ENCODE assay signal across 40 cellular contexts in genomic region chr16:54772400-54772799, GRCh38.
"Had no signal": no experiment of that assay in that cellular context is flagged by ENCODE, and none has a peak within 500 bp of the region (broad histone marks: within the 10 kb centered on the region; RNA-seq: fewer than 3 reads in every experiment).

No MANE protein-coding gene starts in this region.

- H3K27me3 ChIP-seq: ascending aorta, body of pancreas, brain microvascular endothelial cell, breast epithelium, cardiac muscle cell had no signal

- H3K27me3 Mint-ChIP-seq: activated naive CD4-positive, alpha-beta T cell treated with anti-CD3 and anti-CD28 coated beads, Interleukin-2, amount 10 ng/mL, durations not matched to agents 7 days and 5 days; activated naive CD4-positive, alpha-beta T cell treated with anti-CD3 and anti-CD28 coated beads, Interleukin-2, amount 50 U/mL, for 24 hours; activated naive CD8-positive, alpha-beta T cell treated with anti-CD3 and anti-CD28 coated beads, Interleukin-2, amount 10 ng/mL, durations not matched to agents 7 days and 5 days; central memory CD8-positive, alpha-beta T cell had no signal

- H3K4me3 ChIP-seq: adrenal gland, ascending aorta, body of pancreas, breast epithelium, cardiac muscle cell had no signal

- H3K4me3 Mint-ChIP-seq: activated naive CD4-positive, alpha-beta T cell treated with anti-CD3 and anti-CD28 coated beads for 36 hours; activated naive CD4-positive, alpha-beta T cell treated with anti-CD3 and anti-CD28 coated beads, Interleukin-2, amount 10 ng/mL, durations not matched to agents 7 days and 5 days; activated naive CD4-positive, alpha-beta T cell treated with anti-CD3 and anti-CD28 coated beads, Interleukin-2, amount 50 U/mL, for 24 hours; activated naive CD8-positive, alpha-beta T cell; activated naive CD8-positive, alpha-beta T cell treated with anti-CD3 and anti-CD28 coated beads for 36 hours; activated naive CD8-positive, alpha-beta T cell treated with anti-CD3 and anti-CD28 coated beads, Interleukin-2, amount 10 ng/mL, durations not matched to agents 7 days and 5 days; activated naive CD8-positive, alpha-beta T cell treated with anti-CD3 and anti-CD28 coated beads, Interleukin-2, amount 50 U/mL, for 24 hours; activated T-cell treated with anti-CD3 and anti-CD28 coated beads, Interleukin-2, amount 50 U/mL, for 24 hours; activated T-cell treated with anti-CD3 and anti-CD28 coated beads, Interleukin-2, amount 50 U/mL, for 4 hours; activated T-cell treated with anti-CD3 and anti-CD28 coated beads, Interleukin-2, amount 50 U/mL, for 72 hours; activated T-helper 1 cell treated with anti-CD3 and anti-CD28 coated beads, Interleukin-12 subunit alpha, Interleukin-12 subunit beta, Interleukin-2, Interleukin-4 antibody, amounts not matched to agents 30 ng/mL and 10 ng/mL and 1 ng/mL, durations not matched to agents 14 hours and 24 hours and 36 hours; activated T-helper 17 cell treated with anti-CD3 and anti-CD28 coated beads, Interleukin-2, amount 50 U/mL, for 72 hours; brain; central memory CD8-positive, alpha-beta T cell had no signal

- ATAC-seq: activated naive CD4-positive, alpha-beta T cell treated with anti-CD3 and anti-CD28 coated beads, Interleukin-2, amount 50 U/mL, for 72 hours; activated naive CD8-positive, alpha-beta T cell treated with anti-CD3 and anti-CD28 coated beads, Interleukin-2, amount 50 U/mL, for 24 hours; activated T-cell treated with anti-CD3 and anti-CD28 coated beads, Interleukin-2, amount 50 U/mL, for 4 hours; activated T-cell treated with anti-CD3 and anti-CD28 coated beads, Interleukin-2, amount 50 U/mL, for 72 hours; activated T-helper 17 cell treated with anti-CD3 and anti-CD28 coated beads, Interleukin-2, amount 50 U/mL, for 72 hours; body of pancreas had no signal

- H3K4me1 ChIP-seq: adrenal gland, ascending aorta, body of pancreas, breast epithelium had no signal

- H3K36me3 ChIP-seq: adrenal gland, ascending aorta, brain microvascular endothelial cell, breast epithelium, cardiac muscle cell had no signal

- FAIRE-seq: astrocyte, bronchial epithelial cell had no signal

- H3K9me3 Mint-ChIP-seq: activated naive CD4-positive, alpha-beta T cell treated with anti-CD3 and anti-CD28 coated beads, Interleukin-2, amount 50 U/mL, for 24 hours; activated naive CD8-positive, alpha-beta T cell treated with anti-CD3 and anti-CD28 coated beads for 36 hours; activated T-cell treated with anti-CD3 and anti-CD28 coated beads, Interleukin-2, amount 50 U/mL, for 24 hours; activated T-cell treated with anti-CD3 and anti-CD28 coated beads, Interleukin-2, amount 50 U/mL, for 4 hours; activated T-helper 1 cell treated with anti-CD3 and anti-CD28 coated beads, Interleukin-12 subunit alpha, Interleukin-12 subunit beta, Interleukin-2, Interleukin-4 antibody, amounts not matched to agents 30 ng/mL and 10 ng/mL and 1 ng/mL, durations not matched to agents 14 hours and 24 hours and 36 hours; activated T-helper 2 cell treated with anti-CD3 and anti-CD28 coated beads, Interferon-gamma antibody, Interleukin-2, Interleukin-4, amounts not matched to agents 10 μg/mL and 5 μg/mL and 100 μg/mL, durations not matched to agents 14 hours and 24 hours and 36 hours; central memory CD8-positive, alpha-beta T cell had no signal

- H3K27ac ChIP-seq: adrenal gland, ascending aorta, body of pancreas, brain microvascular endothelial cell, breast epithelium, cardiac muscle cell had no signal

- H3K9me3 ChIP-seq: adrenal gland, ascending aorta, body of pancreas, breast epithelium had no signal

- DNase-seq: activated effector memory CD4-positive, alpha-beta T cell treated with anti-CD3 and anti-CD28 coated beads, Interleukin-2, amount 50 U/mL, for 16 hours; activated effector memory CD4-positive, alpha-beta T cell treated with Interleukin-2 at 50 U/mL for 16 hours; activated gamma-delta T cell; activated gamma-delta T cell treated with Interleukin-2 at 50 U/mL for 16 hours; activated naive CD4-positive, alpha-beta T cell; activated naive CD4-positive, alpha-beta T cell treated with anti-CD3 and anti-CD28 coated beads for 36 hours; activated naive CD4-positive, alpha-beta T cell treated with anti-CD3 and anti-CD28 coated beads, Interleukin-2, amount 10 ng/mL, durations not matched to agents 7 days and 5 days; activated naive CD4-positive, alpha-beta T cell treated with anti-CD3 and anti-CD28 coated beads, Interleukin-2, amount 50 U/mL, for 16 hours; activated naive CD4-positive, alpha-beta T cell treated with Interleukin-2 at 50 U/mL for 16 hours; activated naive CD8-positive, alpha-beta T cell treated with anti-CD3 and anti-CD28 coated beads for 36 hours; activated naive CD8-positive, alpha-beta T cell treated with anti-CD3 and anti-CD28 coated beads, Interleukin-2, amount 10 ng/mL, durations not matched to agents 7 days and 5 days; activated naive CD8-positive, alpha-beta T cell treated with anti-CD3 and anti-CD28 coated beads, Interleukin-2, amount 50 U/mL, for 24 hours; activated T-cell treated with anti-CD3 and anti-CD28 coated beads, Interleukin-2, amount 50 U/mL, for 1 hour; activated T-cell treated with anti-CD3 and anti-CD28 coated beads, Interleukin-2, amount 50 U/mL, for 24 hours; activated T-cell treated with anti-CD3 and anti-CD28 coated beads, Interleukin-2, amount 50 U/mL, for 4 hours; activated T-cell treated with anti-CD3 and anti-CD28 coated beads, Interleukin-2, amount 50 U/mL, for 48 hours; activated T-cell treated with anti-CD3 and anti-CD28 coated beads, Interleukin-2, amount 50 U/mL, for 72 hours; adrenal gland; amniotic stem cell; amygdala; anterior cingulate cortex; aorta; body of pancreas; brain microvascular endothelial cell; caudate nucleus; central memory CD4-positive, alpha-beta T cell; cerebellar nuclear complex had no signal

- H3K36me3 Mint-ChIP-seq: activated naive CD4-positive, alpha-beta T cell treated with anti-CD3 and anti-CD28 coated beads, Interleukin-2, amount 10 ng/mL, durations not matched to agents 7 days and 5 days; activated naive CD4-positive, alpha-beta T cell treated with anti-CD3 and anti-CD28 coated beads, Interleukin-2, amount 50 U/mL, for 24 hours; activated naive CD4-positive, alpha-beta T cell treated with anti-CD3 and anti-CD28 coated beads, Interleukin-2, amount 50 U/mL, for 72 hours; activated naive CD8-positive, alpha-beta T cell; activated naive CD8-positive, alpha-beta T cell treated with anti-CD3 and anti-CD28 coated beads for 36 hours; activated naive CD8-positive, alpha-beta T cell treated with anti-CD3 and anti-CD28 coated beads, Interleukin-2, amount 10 ng/mL, durations not matched to agents 7 days and 5 days; brain had no signal

- H3K4me1 Mint-ChIP-seq: activated naive CD4-positive, alpha-beta T cell treated with anti-CD3 and anti-CD28 coated beads, Interleukin-2, amount 10 ng/mL, durations not matched to agents 7 days and 5 days; activated naive CD4-positive, alpha-beta T cell treated with anti-CD3 and anti-CD28 coated beads, Interleukin-2, amount 50 U/mL, for 24 hours; activated naive CD8-positive, alpha-beta T cell treated with anti-CD3 and anti-CD28 coated beads for 36 hours; activated naive CD8-positive, alpha-beta T cell treated with anti-CD3 and anti-CD28 coated beads, Interleukin-2, amount 10 ng/mL, durations not matched to agents 7 days and 5 days; activated naive CD8-positive, alpha-beta T cell treated with anti-CD3 and anti-CD28 coated beads, Interleukin-2, amount 50 U/mL, for 24 hours; activated T-helper 17 cell treated with anti-CD3 and anti-CD28 coated beads, Interleukin-2, amount 50 U/mL, for 72 hours; central memory CD8-positive, alpha-beta T cell had no signal

- H3K27ac Mint-ChIP-seq: activated naive CD4-positive, alpha-beta T cell treated with anti-CD3 and anti-CD28 coated beads for 36 hours; activated naive CD4-positive, alpha-beta T cell treated with anti-CD3 and anti-CD28 coated beads, Interleukin-2, amount 10 ng/mL, durations not matched to agents 7 days and 5 days; activated naive CD4-positive, alpha-beta T cell treated with anti-CD3 and anti-CD28 coated beads, Interleukin-2, amount 50 U/mL, for 24 hours; activated naive CD4-positive, alpha-beta T cell treated with anti-CD3 and anti-CD28 coated beads, Interleukin-2, amount 50 U/mL, for 72 hours; activated naive CD8-positive, alpha-beta T cell; activated naive CD8-positive, alpha-beta T cell treated with anti-CD3 and anti-CD28 coated beads for 36 hours; activated naive CD8-positive, alpha-beta T cell treated with anti-CD3 and anti-CD28 coated beads, Interleukin-2, amount 10 ng/mL, durations not matched to agents 7 days and 5 days; activated naive CD8-positive, alpha-beta T cell treated with anti-CD3 and anti-CD28 coated beads, Interleukin-2, amount 50 U/mL, for 24 hours; activated T-cell treated with anti-CD3 and anti-CD28 coated beads, Interleukin-2, amount 50 U/mL, for 24 hours; activated T-cell treated with anti-CD3 and anti-CD28 coated beads, Interleukin-2, amount 50 U/mL, for 72 hours; activated T-helper 1 cell treated with anti-CD3 and anti-CD28 coated beads, Interleukin-12 subunit alpha, Interleukin-12 subunit beta, Interleukin-2, Interleukin-4 antibody, amounts not matched to agents 30 ng/mL and 10 ng/mL and 1 ng/mL, durations not matched to agents 14 hours and 24 hours and 36 hours; activated T-helper 17 cell treated with anti-CD3 and anti-CD28 coated beads, Interleukin-2, amount 50 U/mL, for 72 hours; activated T-helper 2 cell treated with anti-CD3 and anti-CD28 coated beads, Interferon-gamma antibody, Interleukin-2, Interleukin-4, amounts not matched to agents 10 μg/mL and 5 μg/mL and 100 μg/mL, durations not matched to agents 14 hours and 24 hours and 36 hours; brain had no signal
